ENCODE assay signal across 1 cellular context in the genomic region with DNA sequence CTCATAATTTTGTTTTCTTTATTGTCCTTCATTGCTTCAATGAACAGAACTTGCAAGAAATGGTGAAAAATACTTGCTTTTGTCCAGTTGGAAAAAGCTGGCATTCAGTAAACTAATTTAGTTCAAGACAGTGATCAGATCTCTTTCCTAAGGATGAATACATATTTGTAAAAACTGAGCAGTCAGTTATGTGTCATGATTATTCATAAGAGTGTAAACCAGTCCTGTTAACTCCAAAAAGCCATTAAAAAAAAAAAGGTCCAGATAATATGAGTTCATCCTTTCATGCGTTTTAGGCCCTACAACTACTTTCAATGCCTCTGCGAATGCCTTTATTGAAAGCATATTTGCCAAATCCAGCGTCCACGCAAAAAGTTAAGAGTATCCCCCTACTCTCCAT.
TF ChIP-seq lines count a peak whose summit lies in the region.

No MANE protein-coding gene starts in this region.

TF ChIP-seq in SK-N-SH, 30 proteins besides CTCF, POLR2A, EP300 and RAD21 (continued from another document):
- TF ChIP-seq NFIC (IDR thresholded peaks at IDR 0.05; ENCODE audit: borderline replicate concordance) (no peak), NRF1 (IDR thresholded peaks at IDR 0.05; ENCODE audit: low read depth, low read length) (no peak), RXRA (IDR thresholded peaks at IDR 0.05; ENCODE audit: borderline replicate concordance, low read depth) (no peak)
TF ChIP-seq in SK-N-SH: peak in this region for 0.
